ENCODE assay signal across 15 cellular contexts in genomic region chr2:178928077-178928476, GRCh38.
A peak's percentile ranks its signal among the peaks of the same experiment; 100 is the strongest.
DNase-seq lines count a peak whose midpoint lies in the region; ATAC-seq and TF ChIP-seq lines count a peak whose summit lies in the region.
"Had no signal": no experiment of that assay in that cellular context is flagged by ENCODE, and none has a peak within 500 bp of the region (broad histone marks: within the 10 kb centered on the region; RNA-seq: fewer than 3 reads in every experiment).

No MANE protein-coding gene starts in this region.

- CTCF ChIA-PET in WTC11 (lab: Charles Lee) = interaction anchor here (1.4 kb wide), 1 partner anchor 201 kb away, joined by 5 read pairs; no protein-coding TSS in a partner anchor

- peaks cover 18% of the 10 kb centered on the region for H3K36me3 Mint-ChIP-seq in WTC11

- DNase-seq in WTC11 (ENCODE audit: low spot score) (no peak), NCI-H2029 treated with DMSO at 0.1 percent for 48 hours (lab: John Stamatoyannopoulos, UW) (no peak), hypothalamus (lab: John Stamatoyannopoulos, UW) (no peak), upper lobe of left lung (no peak)
- no peak for DNase-seq in stimulated activated CD4-positive, alpha-beta T cell treated with anti-CD3 and anti-CD28 coated beads, Interleukin-1b, Interleukin-23, amount 100 ng/mL, for 48 hours
- DNase-seq: central memory CD4-positive, alpha-beta T cell; mesenchymal stem cell had no signal

- peaks cover 6% of the 10 kb centered on the region; the same call in 1 of the 2 replicates for H3K4me1 Mint-ChIP-seq in WTC11
- H3K4me1 Mint-ChIP-seq: activated naive CD4-positive, alpha-beta T cell treated with anti-CD3 and anti-CD28 coated beads, Interleukin-2, amount 50 U/mL, for 24 hours had no signal

- no peak overlapping the region for H3K4me3 ChIP-seq in upper lobe of left lung
- H3K4me3 ChIP-seq: BLaER1 treated with 17β-estradiol and CSF1 and Interleukin-3, amounts not matched to agents 10 nM and 100 nM; hepatocyte had no signal

- 86 to 88% methylated on average over 4 of the region's 4 CpGs for WGBS in upper lobe of left lung, 2 donors

- no peak overlapping the region for H3K4me3 Mint-ChIP-seq in WTC11
- H3K4me3 Mint-ChIP-seq: activated naive CD4-positive, alpha-beta T cell treated with anti-CD3 and anti-CD28 coated beads, Interleukin-2, amount 50 U/mL, for 24 hours had no signal

- H3K27me3 Mint-ChIP-seq in WTC11 (ENCODE audit: low read depth) = no peaks in the 10 kb centered on the region
- H3K27me3 Mint-ChIP-seq: activated naive CD4-positive, alpha-beta T cell treated with anti-CD3 and anti-CD28 coated beads, Interleukin-2, amount 50 U/mL, for 24 hours had no signal

- TF ChIP-seq CTCF in WTC11 (IDR thresholded peaks at IDR 0.05) = no peak
- TF ChIP-seq CTCF in upper lobe of left lung (IDR thresholded peaks at IDR 0.05) = no peak

- no peaks in the 10 kb centered on the region for H3K9me3 ChIP-seq in upper lobe of left lung

- TF ChIP-seq EP300 in upper lobe of left lung (IDR thresholded peaks at IDR 0.05) = no peak

- POLR2A ChIA-PET in WTC11 (lab: Charles Lee) = no interaction called here

- no peak for TF ChIP-seq POLR2A in upper lobe of left lung (IDR thresholded peaks at IDR 0.05)

- H3K27ac ChIP-seq in upper lobe of left lung = no peak overlapping the region
- H3K27ac ChIP-seq: BLaER1 treated with 17β-estradiol and CSF1 and Interleukin-3, amounts not matched to agents 10 nM and 100 nM; epithelial cell of prostate; hepatocyte had no signal

- H3K9me3 Mint-ChIP-seq in WTC11 = peaks cover 17% of the 10 kb centered on the region

- H3K27ac Mint-ChIP-seq in WTC11 = no peak overlapping the region; the same call in 1 of the 2 replicates

- no peaks in the 10 kb centered on the region for H3K4me1 ChIP-seq in upper lobe of left lung

- ATAC-seq in GM18520 (IDR thresholded peaks at IDR 0.05; ENCODE audit: unreplicated experiment) = peak; percentile 37
- peak; percentile 72 for ATAC-seq in GM21447 (IDR thresholded peaks at IDR 0.05; ENCODE audit: unreplicated experiment)
- ATAC-seq in HG02970 (IDR thresholded peaks at IDR 0.05; ENCODE audit: low FRiP score, unreplicated experiment) = peak; percentile 56
- ATAC-seq in WTC11 = peak; percentile 74
- ATAC-seq in upper lobe of left lung (ENCODE audit: low FRiP score in 2 of 2) = no peak
- ATAC-seq: Panc1 had no signal

- H3K36me3 ChIP-seq in upper lobe of left lung = no peaks in the 10 kb centered on the region
- H3K36me3 ChIP-seq: BLaER1 treated with 17β-estradiol and CSF1 and Interleukin-3, amounts not matched to agents 10 nM and 100 nM had no signal

- no peaks in the 10 kb centered on the region for H3K27me3 ChIP-seq in upper lobe of left lung
- H3K27me3 ChIP-seq: BLaER1 treated with 17β-estradiol and CSF1 and Interleukin-3, amounts not matched to agents 10 nM and 100 nM; hepatocyte had no signal

TF ChIP-seq in WTC11, 78 proteins besides CTCF, POLR2A, EP300 and RAD21 (continues in another document):
- TF ChIP-seq NFE2L1 (CRISPR knock-in tag; IDR thresholded peaks at IDR 0.05) (no peak), ZNF219 (CRISPR knock-in tag; IDR thresholded peaks at IDR 0.05; ENCODE audit: borderline replicate concordance) (no peak), CDX4 (CRISPR knock-in tag; IDR thresholded peaks at IDR 0.05; ENCODE audit: borderline replicate concordance) (no peak), FOXP1 (CRISPR knock-in tag; IDR thresholded peaks at IDR 0.05; ENCODE audit: borderline replicate concordance) (no peak), ZNF317 (CRISPR knock-in tag; IDR thresholded peaks at IDR 0.05; ENCODE audit: borderline replicate concordance, low read depth) (no peak), ZNF671 (CRISPR knock-in tag; IDR thresholded peaks at IDR 0.05) (no peak), CREB1 (CRISPR knock-in tag; IDR thresholded peaks at IDR 0.05) (no peak), ZSCAN18 (CRISPR knock-in tag; IDR thresholded peaks at IDR 0.05) (no peak)
- TF ChIP-seq, protein P1, sequence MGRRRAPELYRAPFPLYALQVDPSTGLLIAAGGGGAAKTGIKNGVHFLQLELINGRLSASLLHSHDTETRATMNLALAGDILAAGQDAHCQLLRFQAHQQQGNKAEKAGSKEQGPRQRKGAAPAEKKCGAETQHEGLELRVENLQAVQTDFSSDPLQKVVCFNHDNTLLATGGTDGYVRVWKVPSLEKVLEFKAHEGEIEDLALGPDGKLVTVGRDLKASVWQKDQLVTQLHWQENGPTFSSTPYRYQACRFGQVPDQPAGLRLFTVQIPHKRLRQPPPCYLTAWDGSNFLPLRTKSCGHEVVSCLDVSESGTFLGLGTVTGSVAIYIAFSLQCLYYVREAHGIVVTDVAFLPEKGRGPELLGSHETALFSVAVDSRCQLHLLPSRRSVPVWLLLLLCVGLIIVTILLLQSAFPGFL (CRISPR knock-in tag; IDR thresholded peaks at IDR 0.05; ENCODE audit: borderline replicate concordance) = no peak
- TF ChIP-seq, protein P2, sequence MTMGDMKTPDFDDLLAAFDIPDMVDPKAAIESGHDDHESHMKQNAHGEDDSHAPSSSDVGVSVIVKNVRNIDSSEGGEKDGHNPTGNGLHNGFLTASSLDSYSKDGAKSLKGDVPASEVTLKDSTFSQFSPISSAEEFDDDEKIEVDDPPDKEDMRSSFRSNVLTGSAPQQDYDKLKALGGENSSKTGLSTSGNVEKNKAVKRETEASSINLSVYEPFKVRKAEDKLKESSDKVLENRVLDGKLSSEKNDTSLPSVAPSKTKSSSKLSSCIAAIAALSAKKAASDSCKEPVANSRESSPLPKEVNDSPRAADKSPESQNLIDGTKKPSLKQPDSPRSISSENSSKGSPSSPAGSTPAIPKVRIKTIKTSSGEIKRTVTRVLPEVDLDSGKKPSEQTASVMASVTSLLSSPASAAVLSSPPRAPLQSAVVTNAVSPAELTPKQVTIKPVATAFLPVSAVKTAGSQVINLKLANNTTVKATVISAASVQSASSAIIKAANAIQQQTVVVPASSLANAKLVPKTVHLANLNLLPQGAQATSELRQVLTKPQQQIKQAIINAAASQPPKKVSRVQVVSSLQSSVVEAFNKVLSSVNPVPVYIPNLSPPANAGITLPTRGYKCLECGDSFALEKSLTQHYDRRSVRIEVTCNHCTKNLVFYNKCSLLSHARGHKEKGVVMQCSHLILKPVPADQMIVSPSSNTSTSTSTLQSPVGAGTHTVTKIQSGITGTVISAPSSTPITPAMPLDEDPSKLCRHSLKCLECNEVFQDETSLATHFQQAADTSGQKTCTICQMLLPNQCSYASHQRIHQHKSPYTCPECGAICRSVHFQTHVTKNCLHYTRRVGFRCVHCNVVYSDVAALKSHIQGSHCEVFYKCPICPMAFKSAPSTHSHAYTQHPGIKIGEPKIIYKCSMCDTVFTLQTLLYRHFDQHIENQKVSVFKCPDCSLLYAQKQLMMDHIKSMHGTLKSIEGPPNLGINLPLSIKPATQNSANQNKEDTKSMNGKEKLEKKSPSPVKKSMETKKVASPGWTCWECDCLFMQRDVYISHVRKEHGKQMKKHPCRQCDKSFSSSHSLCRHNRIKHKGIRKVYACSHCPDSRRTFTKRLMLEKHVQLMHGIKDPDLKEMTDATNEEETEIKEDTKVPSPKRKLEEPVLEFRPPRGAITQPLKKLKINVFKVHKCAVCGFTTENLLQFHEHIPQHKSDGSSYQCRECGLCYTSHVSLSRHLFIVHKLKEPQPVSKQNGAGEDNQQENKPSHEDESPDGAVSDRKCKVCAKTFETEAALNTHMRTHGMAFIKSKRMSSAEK (CRISPR knock-in tag; IDR thresholded peaks at IDR 0.05; ENCODE audit: borderline replicate concordance) = no peak
- TF ChIP-seq, protein P3, sequence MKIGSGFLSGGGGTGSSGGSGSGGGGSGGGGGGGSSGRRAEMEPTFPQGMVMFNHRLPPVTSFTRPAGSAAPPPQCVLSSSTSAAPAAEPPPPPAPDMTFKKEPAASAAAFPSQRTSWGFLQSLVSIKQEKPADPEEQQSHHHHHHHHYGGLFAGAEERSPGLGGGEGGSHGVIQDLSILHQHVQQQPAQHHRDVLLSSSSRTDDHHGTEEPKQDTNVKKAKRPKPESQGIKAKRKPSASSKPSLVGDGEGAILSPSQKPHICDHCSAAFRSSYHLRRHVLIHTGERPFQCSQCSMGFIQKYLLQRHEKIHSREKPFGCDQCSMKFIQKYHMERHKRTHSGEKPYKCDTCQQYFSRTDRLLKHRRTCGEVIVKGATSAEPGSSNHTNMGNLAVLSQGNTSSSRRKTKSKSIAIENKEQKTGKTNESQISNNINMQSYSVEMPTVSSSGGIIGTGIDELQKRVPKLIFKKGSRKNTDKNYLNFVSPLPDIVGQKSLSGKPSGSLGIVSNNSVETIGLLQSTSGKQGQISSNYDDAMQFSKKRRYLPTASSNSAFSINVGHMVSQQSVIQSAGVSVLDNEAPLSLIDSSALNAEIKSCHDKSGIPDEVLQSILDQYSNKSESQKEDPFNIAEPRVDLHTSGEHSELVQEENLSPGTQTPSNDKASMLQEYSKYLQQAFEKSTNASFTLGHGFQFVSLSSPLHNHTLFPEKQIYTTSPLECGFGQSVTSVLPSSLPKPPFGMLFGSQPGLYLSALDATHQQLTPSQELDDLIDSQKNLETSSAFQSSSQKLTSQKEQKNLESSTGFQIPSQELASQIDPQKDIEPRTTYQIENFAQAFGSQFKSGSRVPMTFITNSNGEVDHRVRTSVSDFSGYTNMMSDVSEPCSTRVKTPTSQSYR (CRISPR knock-in tag; IDR thresholded peaks at IDR 0.05) = no peak

Comparison
In these comparisons a context has a peak if more than half of its experiments do, and no peak if none do; other contexts are left out.
1. ATAC-seq: peak in GM18520 (single experiment), GM21447 (single experiment), HG02970 (single experiment) and WTC11 (single experiment); none in upper lobe of left lung (0 of 2).